ENCODE assay signal across 2 cellular contexts in genomic region chr16:1282275-1282995, GRCh38.
TF ChIP-seq lines count a peak whose summit lies in the region.

No MANE protein-coding gene starts in this region.

TF ChIP-seq in GM23338, 12 proteins besides CTCF, POLR2A, EP300 and RAD21:
- TF ChIP-seq REST (IDR thresholded peaks at IDR 0.05; ENCODE audit: unreplicated experiment) = no peak
- no peak for TF ChIP-seq ZNF331 (CRISPR knock-in tag; IDR thresholded peaks at IDR 0.05; ENCODE audit: low read depth)
- TF ChIP-seq NANOG (IDR thresholded peaks at IDR 0.05; ENCODE audit: borderline replicate concordance) = no peak
- no peak for TF ChIP-seq EZH2 (IDR thresholded peaks at IDR 0.05; ENCODE audit: low read depth, unreplicated experiment)
- TF ChIP-seq ZNF114 (CRISPR knock-in tag; IDR thresholded peaks at IDR 0.05) = no peak
- no peak for TF ChIP-seq ETS1 (IDR thresholded peaks at IDR 0.05)
- TF ChIP-seq JUNB (IDR thresholded peaks at IDR 0.05; ENCODE audit: unreplicated experiment) = no peak
- no peak for TF ChIP-seq ZNF462 (CRISPR knock-in tag; IDR thresholded peaks at IDR 0.05)
- TF ChIP-seq CREB1 (CRISPR knock-in tag; IDR thresholded peaks at IDR 0.05; ENCODE audit: low read depth) = no peak
- TF ChIP-seq POLR2AphosphoS5 (IDR thresholded peaks at IDR 0.05; ENCODE audit: low read depth) = no peak
- TF ChIP-seq EZH2phosphoT487 (IDR thresholded peaks at IDR 0.05; ENCODE audit: unreplicated experiment) = no peak
- no peak for TF ChIP-seq STAT1 (IDR thresholded peaks at IDR 0.05; ENCODE audit: unreplicated experiment)

TF ChIP-seq in WTC11, 78 proteins besides CTCF, POLR2A, EP300 and RAD21 (continued from another document):
- TF ChIP-seq ZSCAN18 (CRISPR knock-in tag; IDR thresholded peaks at IDR 0.05) = no peak
- no peak for TF ChIP-seq E2F5 (CRISPR knock-in tag; IDR thresholded peaks at IDR 0.05)
